ENCODE assay signal across 8 cellular contexts in the genomic region with DNA sequence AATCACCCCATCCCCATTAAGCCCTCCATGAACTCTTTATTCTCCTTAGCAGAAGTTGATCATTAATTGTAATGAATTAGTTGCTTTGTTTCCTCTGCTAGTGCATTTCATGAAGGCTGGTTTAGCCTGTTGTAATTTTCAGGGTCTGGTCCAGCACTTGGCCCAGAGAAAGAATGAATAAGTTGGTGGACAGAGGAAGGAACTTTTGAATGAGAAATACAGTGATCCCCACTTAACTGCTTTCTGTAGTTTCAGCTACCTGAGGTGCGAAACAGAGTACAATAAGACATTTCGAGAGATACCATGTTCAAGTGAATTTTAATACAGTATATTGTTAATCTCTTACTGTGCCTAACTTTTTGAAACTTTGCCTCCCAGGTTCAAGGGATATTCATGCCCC. TPM values are rescaled to one million over a fixed set of nuclear protein-coding genes. Genes with fewer than 3 reads are reported as not detected.
DNase-seq lines count a peak whose midpoint lies in the region; ATAC-seq, FAIRE-seq and TF ChIP-seq lines count a peak whose summit lies in the region.

No MANE protein-coding gene starts in this region.

- no peak for DNase-seq in GM12864 (ENCODE audit: low read depth)
- DNase-seq in RWPE1 (ENCODE audit: low spot score), result no peak
- peak; percentile 11 for DNase-seq in endothelial cell of umbilical vein (ENCODE audit: low read depth, low spot score)
- DNase-seq in tibial artery, result no peak
- no peak for DNase-seq in lower leg skin (ENCODE audit: low spot score in 2 of 2)
- no peak for DNase-seq in central memory CD4-positive, alpha-beta T cell
- DNase-seq in mucosa of descending colon, result no peak

- WGBS in lower leg skin, 2 donors, result 90 to 96% methylated on average over 2 of the region's 2 CpGs

- no peak for ATAC-seq in mucosa of descending colon

- H3K9me3 ChIP-seq in endothelial cell of umbilical vein (replicated peaks; ENCODE audit: control insufficient read depth, insufficient read depth, low read length) (no peaks in the 10 kb centered on the region), tibial artery (no peaks in the 10 kb centered on the region), mucosa of descending colon (no peaks in the 10 kb centered on the region)

- H3K4me2 ChIP-seq in endothelial cell of umbilical vein (ENCODE audit: insufficient read depth, low read length), result peak overlapping the region; percentile 94

- CTCF ChIA-PET in RWPE1 (lab: Yijun Ruan, JAX), result interaction anchor here (0.8 kb wide), 1 partner anchor 44 kb away, joined by 3 read pairs; no protein-coding TSS in a partner anchor
- CTCF ChIA-PET in endothelial cell of umbilical vein (lab: Charles Lee), result interaction anchor here (0.7 to 5.1 kb wide), 8 partner anchors 9 to 214 kb away, joined by 3 to 30 read pairs (median 3); a partner anchor contains a TSS

- H3K4me1 ChIP-seq in endothelial cell of umbilical vein (ENCODE audit: control insufficient read depth, extremely low read depth, insufficient read depth, low read length), result peaks cover 14% of the 10 kb centered on the region
- no peaks in the 10 kb centered on the region for H3K4me1 ChIP-seq in rectal smooth muscle tissue (ENCODE audit: control insufficient read depth, insufficient read depth, low read length)
- H3K4me1 ChIP-seq in tibial artery, result peaks cover 0 to 21% (median 15%) of the 10 kb centered on the region in 4 donors
- H3K4me1 ChIP-seq in mucosa of descending colon (ENCODE audit: low read depth), result peaks cover 20% of the 10 kb centered on the region

- no peaks in the 10 kb centered on the region for H4K20me1 ChIP-seq in endothelial cell of umbilical vein (replicated peaks; ENCODE audit: control insufficient read depth, extremely low read depth, insufficient read depth, low read length)

- TF ChIP-seq POLR2A in endothelial cell of umbilical vein (IDR thresholded peaks at IDR 0.05; ENCODE audit: low read depth, low read length) (no peak), lower leg skin (IDR thresholded peaks at IDR 0.05) (no peak)

- H3K9ac ChIP-seq in endothelial cell of umbilical vein (replicated peaks; ENCODE audit: extremely low read depth, insufficient read depth, low read length), result peak overlapping the region; percentile 83
- H3K9ac ChIP-seq in rectal smooth muscle tissue (ENCODE audit: low read length), result no peak overlapping the region

- no peaks in the 10 kb centered on the region for H3K36me3 ChIP-seq in endothelial cell of umbilical vein (ENCODE audit: control insufficient read depth in 2 of 2, extremely low read depth in 1 of 2, insufficient read depth in 2 of 2, low read length in 2 of 2)
- no peaks in the 10 kb centered on the region for H3K36me3 ChIP-seq in rectal smooth muscle tissue (ENCODE audit: control insufficient read depth, insufficient read depth, low read length)
- no peaks in the 10 kb centered on the region for H3K36me3 ChIP-seq in tibial artery
- H3K36me3 ChIP-seq in mucosa of descending colon (ENCODE audit: low read depth), result no peaks in the 10 kb centered on the region

- H3K27ac ChIP-seq in RWPE1, result peak overlapping the region; percentile 30; the same call in 1 of the 2 replicates
- H3K27ac ChIP-seq in endothelial cell of umbilical vein (ENCODE audit: insufficient read depth, low read depth, low read length), result no peak overlapping the region
- H3K27ac ChIP-seq in rectal smooth muscle tissue (ENCODE audit: low read depth, low read length), result no peak overlapping the region
- peak overlapping the region in 1 of 2 donors; percentile 98 for H3K27ac ChIP-seq in tibial artery

- TF ChIP-seq CTCF in GM12864 (IDR thresholded peaks at IDR 0.05; ENCODE audit: low read depth, low read length, missing control alignments) (no peak), RWPE1 (conservative IDR thresholded peaks at IDR 0.05; ENCODE audit: low read depth) (no peak), endothelial cell of umbilical vein (IDR thresholded peaks at IDR 0.05; ENCODE audit: extremely low read depth in 1 of 2, insufficient read depth in 1 of 2, low read depth in 1 of 2, low read length in 2 of 2) (no peak), tibial artery (IDR thresholded peaks at IDR 0.05) (no peak), lower leg skin (IDR thresholded peaks at IDR 0.05) (no peak), mucosa of descending colon (IDR thresholded peaks at IDR 0.05) (no peak)

- intact Hi-C loops in endothelial cell of umbilical vein (cut with micrococcal nuclease), result no loop called here
- intact Hi-C loops in tibial artery (cut with DNase I; ENCODE audit: low total_unique reads), result no loop called here
- intact Hi-C loops in lower leg skin (cut with DNase I; ENCODE audit: low total_unique reads), result no loop called here
- intact Hi-C loops in mucosa of descending colon (cut with DNase I, micrococcal nuclease), result no loop called here

- H3K9me1 ChIP-seq in endothelial cell of umbilical vein (replicated peaks; ENCODE audit: control insufficient read depth, extremely low read depth, insufficient read depth, low read length), result no peaks in the 10 kb centered on the region

- peaks cover 44% of the 10 kb centered on the region for H3K79me2 ChIP-seq in endothelial cell of umbilical vein (ENCODE audit: control insufficient read depth, insufficient read depth, low read length)

- no TSS peak for BruUV-seq in endothelial cell of umbilical vein (replicated peaks; lab: Mats Ljungman, UMichigan)

- dilution Hi-C loops in endothelial cell of umbilical vein (cut with MboI; ENCODE audit: extremely low pct_ligation_motif_present, low sequenced_read_pairs), result no loop called here

- H3K4me3 ChIP-seq in GM12864 (ENCODE audit: low read depth, low read length) (peak overlapping the region; percentile 98; the same call in 1 of the 2 replicates), endothelial cell of umbilical vein (replicated peaks in 1 of 3; ENCODE audit: insufficient read depth in 1 of 3, low read depth in 1 of 3, low read length in 3 of 3) (peak overlapping the region in 1 of 3 experiments; percentile 92), rectal smooth muscle tissue (ENCODE audit: low read length) (peak overlapping the region; percentile 34), tibial artery (no peak overlapping the region), lower leg skin (ENCODE audit: low read depth, poor library complexity, severe bottlenecking) (no peak overlapping the region), mucosa of descending colon (no peak overlapping the region)

- H3K27me3 ChIP-seq in endothelial cell of umbilical vein (ENCODE audit: control insufficient read depth in 2 of 2, insufficient read depth in 2 of 2, low read length in 2 of 2), result no peaks in the 10 kb centered on the region
- H3K27me3 ChIP-seq in rectal smooth muscle tissue (ENCODE audit: control insufficient read depth, insufficient read depth, low read length), result no peaks in the 10 kb centered on the region
- H3K27me3 ChIP-seq in tibial artery, result no peaks in the 10 kb centered on the region

- peak overlapping the region; percentile 12 for H2AFZ ChIP-seq in endothelial cell of umbilical vein (ENCODE audit: low read depth, low read length)

- POLR2A ChIA-PET in RWPE1 (lab: Yijun Ruan, JAX; ENCODE audit: low non-redundant PET), result interaction anchor here (0.6 to 0.7 kb wide), 2 partner anchors 168 to 235 kb away, joined by 4 read pairs; no protein-coding TSS in a partner anchor
- POLR2A ChIA-PET in endothelial cell of umbilical vein (lab: Charles Lee), result no interaction called here

- FAIRE-seq in endothelial cell of umbilical vein (lab: Jason Lieb, UNC), result no peak

TF ChIP-seq in endothelial cell of umbilical vein, 7 proteins besides CTCF, POLR2A, EP300 and RAD21:
- TF ChIP-seq EZH2 (IDR thresholded peaks at IDR 0.05; ENCODE audit: borderline replicate concordance, low read depth, low read length, severe bottlenecking), result no peak
- TF ChIP-seq FOS (IDR thresholded peaks at IDR 0.05; ENCODE audit: borderline replicate concordance, insufficient read depth, low read length), result no peak
- TF ChIP-seq, protein P1, sequence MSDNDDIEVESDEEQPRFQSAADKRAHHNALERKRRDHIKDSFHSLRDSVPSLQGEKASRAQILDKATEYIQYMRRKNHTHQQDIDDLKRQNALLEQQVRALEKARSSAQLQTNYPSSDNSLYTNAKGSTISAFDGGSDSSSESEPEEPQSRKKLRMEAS (IDR thresholded peaks at IDR 0.05; ENCODE audit: insufficient read depth, insufficient read length), result no peak
- TF ChIP-seq MYC (IDR thresholded peaks at IDR 0.05; ENCODE audit: low read depth, low read length), result no peak
- no peak for TF ChIP-seq POLR2AphosphoS5 (IDR thresholded peaks at IDR 0.05; ENCODE audit: insufficient read depth, low read depth, low read length)
- no peak for TF ChIP-seq GATA2 (IDR thresholded peaks at IDR 0.05; ENCODE audit: insufficient read depth, insufficient read length, low read depth, low read length)
- no peak for TF ChIP-seq JUN (IDR thresholded peaks at IDR 0.05; ENCODE audit: borderline replicate concordance, insufficient read depth, insufficient read length, low read depth)

RNA-seq across cellular contexts. Expression of a gene that starts 1.8 kb away (rescaled TPM):
- total RNA-seq in endothelial cell of umbilical vein (34.2 and 38.2 TPM in 2 replicates), lower leg skin (10 to 100 TPM in 2 of 4 donors, 1 to 10 TPM in 2; 4.6 to 34.4 (median 17.7) TPM), mucosa of descending colon (10 to 100 TPM; 25.1 to 32.6 (median 28.6) TPM)
- 10.4 and 14.0 TPM in 2 replicates for polyA plus RNA-seq in endothelial cell of umbilical vein
- 7.9 and 9.4 TPM in 2 replicates for polyA plus RNA-seq in endothelial cell of umbilical vein (2011; cell fraction: cytosol; rRNA removed)
- polyA plus RNA-seq in endothelial cell of umbilical vein (2011; cell fraction: nucleus; rRNA removed), result 10.7 and 14.9 TPM in 2 replicates
- polyA plus RNA-seq in endothelial cell of umbilical vein (2012), result 18.6 and 31.2 TPM in 2 replicates
- polyA minus RNA-seq in endothelial cell of umbilical vein, result 44.4 and 51.7 TPM in 2 replicates
- polyA minus RNA-seq in endothelial cell of umbilical vein (2011; cell fraction: cytosol; rRNA and poly(A)+ RNA removed), result 76.4 TPM
- polyA minus RNA-seq in endothelial cell of umbilical vein (2011; cell fraction: nucleus; rRNA and poly(A)+ RNA removed), result 12.4 and 24.9 TPM in 2 replicates

Comparison
In these comparisons a context has a peak if more than half of its experiments do, and no peak if none do; other contexts are left out.
1. H3K4me3 ChIP-seq: peak in GM12864 (single experiment) and rectal smooth muscle tissue (single experiment); none in tibial artery (0 of 2), lower leg skin (single experiment) and mucosa of descending colon (single experiment).